Comparison of ENCODE assay signal across 7 cellular contexts in the genomic region with DNA sequence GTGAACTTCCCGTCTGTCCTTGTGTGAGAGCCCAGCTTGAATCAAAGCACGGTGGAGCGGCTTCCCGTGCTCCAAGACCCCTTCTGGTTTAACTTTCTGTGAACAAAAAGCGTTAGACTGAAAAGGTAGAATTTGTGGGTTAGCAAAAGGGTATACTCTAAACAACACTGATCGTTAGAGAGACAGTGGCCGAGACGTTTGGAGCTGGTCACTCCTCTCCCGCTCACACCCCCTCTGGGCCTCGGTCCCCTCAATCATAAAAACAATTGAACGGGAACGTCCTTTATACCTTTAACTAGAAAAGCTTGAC. TPM values are rescaled to one million over a fixed set of nuclear protein-coding genes. Genes with fewer than 3 reads are reported as not detected.
A peak's percentile ranks its signal among the peaks of the same experiment; 100 is the strongest.
DNase-seq lines count a peak whose midpoint lies in the region; ATAC-seq and TF ChIP-seq lines count a peak whose summit lies in the region.

No MANE protein-coding gene starts in this region.

- peaks cover 15% of the 10 kb centered on the region for H3K4me1 ChIP-seq in suprapubic skin

- peak; percentile 1 for ATAC-seq in HG03354 (IDR thresholded peaks at IDR 0.05; ENCODE audit: poor library complexity, severe bottlenecking, unreplicated experiment)
- no peak for ATAC-seq in HG03521 (IDR thresholded peaks at IDR 0.05; ENCODE audit: unreplicated experiment)

- H3K36me3 ChIP-seq in suprapubic skin = peaks cover 36% of the 10 kb centered on the region

- peak overlapping the region; percentile 89 for H3K27ac ChIP-seq in suprapubic skin

- DNase-seq in suprapubic skin (ENCODE audit: low spot score in 2 of 2) (no peak), AG08396 (ENCODE audit: low spot score) (no peak), NCI-H524 (lab: John Stamatoyannopoulos, UW) (no peak)

- H3K4me3 Mint-ChIP-seq in activated naive CD8-positive, alpha-beta T cell = peak overlapping the region; percentile 93

- no peaks in the 10 kb centered on the region for H3K27me3 Mint-ChIP-seq in activated naive CD8-positive, alpha-beta T cell

- H3K4me1 Mint-ChIP-seq in activated naive CD8-positive, alpha-beta T cell (ENCODE audit: low read depth) = peaks cover 16% of the 10 kb centered on the region

- peak overlapping the region; percentile 88 for H3K27ac Mint-ChIP-seq in activated naive CD8-positive, alpha-beta T cell

- H3K36me3 Mint-ChIP-seq in activated naive CD8-positive, alpha-beta T cell = peaks cover 3% of the 10 kb centered on the region

- H3K9me3 Mint-ChIP-seq in activated naive CD8-positive, alpha-beta T cell (ENCODE audit: low read depth) = no peaks in the 10 kb centered on the region

- no peak for TF ChIP-seq CTCF in suprapubic skin (IDR thresholded peaks at IDR 0.05)

- WGBS in suprapubic skin = 0% methylated on average over 12 of the region's 12 CpGs

- TF ChIP-seq POLR2A in suprapubic skin (IDR thresholded peaks at IDR 0.05) = no peak

- H3K9me3 ChIP-seq in iPS-18c (ENCODE audit: control insufficient read depth, insufficient read depth, low read length) (no peaks in the 10 kb centered on the region), suprapubic skin (no peaks in the 10 kb centered on the region)

- H3K27me3 ChIP-seq in suprapubic skin = no peaks in the 10 kb centered on the region

- TF ChIP-seq EP300 in suprapubic skin (IDR thresholded peaks at IDR 0.05) = no peak

- peak overlapping the region; percentile 90 for H3K4me3 ChIP-seq in iPS-18c (ENCODE audit: insufficient read depth, low read depth, low read length)
- H3K4me3 ChIP-seq in suprapubic skin = peak overlapping the region; percentile 92

RNA-seq across cellular contexts. Expression of a gene that starts 0.5 kb away (rescaled TPM):
- total RNA-seq in suprapubic skin = 10 to 100 TPM; 21.5 to 54.7 (median 23.3) TPM

RNA-seq across cellular contexts. Expression of a gene that starts 36.7 kb away (rescaled TPM):
- total RNA-seq in suprapubic skin = 1 to 10 TPM; 4.3 to 7.0 (median 5.0) TPM

RNA-seq across cellular contexts. Expression of a gene that starts 40.4 kb away (rescaled TPM):
- total RNA-seq in suprapubic skin = not detected
